In the genomic region with DNA sequence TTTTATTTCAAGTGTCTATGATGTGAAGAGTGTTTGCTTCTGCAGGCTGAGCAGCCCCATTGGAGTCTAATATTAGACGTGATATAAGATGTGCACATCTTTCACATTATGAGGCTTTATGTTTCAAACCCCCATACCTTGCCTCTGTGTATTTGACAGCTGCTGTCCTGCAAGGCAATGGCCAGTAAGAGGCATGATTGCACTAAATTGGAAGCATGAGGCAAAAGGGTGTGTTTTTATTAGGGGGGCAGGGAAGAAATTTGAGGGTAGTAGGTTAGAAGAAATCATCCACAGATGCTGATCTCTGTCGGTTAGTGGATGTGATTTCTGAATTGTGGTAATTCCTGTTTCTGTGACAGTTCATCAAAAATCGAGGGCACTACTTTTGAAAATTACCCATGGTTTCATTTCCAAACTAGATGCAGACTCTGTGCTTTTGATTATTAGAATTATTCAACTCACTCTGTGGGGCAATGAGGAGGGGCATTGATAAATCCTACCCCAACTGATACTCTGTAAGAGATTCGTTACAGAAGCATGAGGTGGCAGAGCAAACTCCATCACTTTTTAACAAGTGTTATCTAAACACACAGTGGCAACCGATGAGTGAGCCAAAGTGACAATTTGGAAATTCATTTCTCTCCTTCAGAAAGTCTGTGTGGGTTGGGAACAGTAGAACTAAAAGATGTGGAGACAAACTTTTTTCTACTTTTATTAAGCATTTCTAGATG, we compare ENCODE assay signal across 10 cellular contexts.
DNase-seq lines count a peak whose midpoint lies in the region; ATAC-seq and TF ChIP-seq lines count a peak whose summit lies in the region.
"Had no signal": no experiment of that assay in that cellular context is flagged by ENCODE, and none has a peak within 500 bp of the region (broad histone marks: within the 10 kb centered on the region; RNA-seq: fewer than 3 reads in every experiment).

No MANE protein-coding gene starts in this region.

- no peaks in the 10 kb centered on the region for H3K9me2 ChIP-seq in PC-3 (replicated peaks; ENCODE audit: low read length)

- TF ChIP-seq CTCF in PC-3 (conservative IDR thresholded peaks at IDR 0.05; ENCODE audit: low read depth, low read length) (peak; percentile 44; the same call in 1 of the 2 replicates), RWPE1 (conservative IDR thresholded peaks at IDR 0.05; ENCODE audit: low read depth) (no peak)

- H3K27me3 ChIP-seq in PC-3 (ENCODE audit: low read length) = no peaks in the 10 kb centered on the region
- H3K27me3 ChIP-seq: adrenal gland had no signal

- ATAC-seq in activated T-cell treated with anti-CD3 and anti-CD28 coated beads, Interleukin-2, amount 50 U/mL, for 72 hours (replicated peaks in 1 of 2) = no peak
- no peak; the same call in 1 of the 2 replicates for ATAC-seq in PC-3

- peaks cover 18% of the 10 kb centered on the region for H3K4me1 ChIP-seq in PC-3 (ENCODE audit: insufficient read depth, low read length)
- H3K4me1 ChIP-seq: adrenal gland had no signal

- peak overlapping the region; percentile 66 for H3K4me2 ChIP-seq in PC-3 (ENCODE audit: low read length)

- no peaks in the 10 kb centered on the region for H3K9me3 ChIP-seq in PC-3 (ENCODE audit: low read length)
- H3K9me3 ChIP-seq: adrenal gland had no signal

- POLR2A ChIA-PET in PC-3 (lab: Charles Lee; ENCODE audit: unreplicated experiment) (no interaction called here), RWPE1 (lab: Yijun Ruan, JAX; ENCODE audit: low non-redundant PET) (no interaction called here)

- H4K20me1 ChIP-seq in PC-3 (ENCODE audit: low read length) = no peaks in the 10 kb centered on the region

- DNase-seq in activated T-cell treated with anti-CD3 and anti-CD28 coated beads, Interleukin-2, amount 50 U/mL, for 72 hours = no peak
- DNase-seq in activated T-cell treated with anti-CD3 and anti-CD28 coated beads, Interleukin-2, amount 50 U/mL, for 48 hours = no peak
- DNase-seq in PC-3 (peak; percentile 46), fibroblast of the conjunctiva (ENCODE audit: low read depth) (peak; percentile 22), substantia nigra (lab: John Stamatoyannopoulos, UW) (peak in 11 of 49 donors; percentile 2 to 52 (median 6)), HT-29 (ENCODE audit: low spot score) (no peak), RWPE1 (ENCODE audit: low spot score) (no peak), NCI-H345 (lab: John Stamatoyannopoulos, UW) (no peak)
- DNase-seq: activated CD4-positive, alpha-beta T cell treated with anti-CD3 and anti-CD28 coated beads for 1 hour; adrenal gland had no signal

- no TSS peak for BruUV-seq in PC-3 (replicated peaks; lab: Mats Ljungman, UMichigan)

- intact Hi-C loops in PC-3 (cut with micrococcal nuclease) = no loop called here

- H3K79me2 ChIP-seq in PC-3 (ENCODE audit: low read length) = no peaks in the 10 kb centered on the region

- peak overlapping the region; percentile 45; the same call in 1 of the 2 replicates for H3K4me3 ChIP-seq in PC-3 (ENCODE audit: low read length)
- H3K4me3 ChIP-seq: adrenal gland had no signal

- H3K9ac ChIP-seq in PC-3 (ENCODE audit: low read length) = no peak overlapping the region

- H3K4me3 Mint-ChIP-seq in activated T-cell treated with anti-CD3 and anti-CD28 coated beads, Interleukin-2, amount 50 U/mL, for 72 hours = peak overlapping the region in 1 of 2 donors; percentile 69

- no peaks in the 10 kb centered on the region for H3K27me3 Mint-ChIP-seq in activated T-cell treated with anti-CD3 and anti-CD28 coated beads, Interleukin-2, amount 50 U/mL, for 72 hours (ENCODE audit: low read depth)

- peaks cover 2 to 8% of the 10 kb centered on the region in 2 donors for H3K36me3 Mint-ChIP-seq in activated T-cell treated with anti-CD3 and anti-CD28 coated beads, Interleukin-2, amount 50 U/mL, for 72 hours (ENCODE audit: insufficient read depth in 2 of 2)

- H3K27ac ChIP-seq in PC-3 (ENCODE audit: low read length) (no peak overlapping the region), substantia nigra (ENCODE audit: low read depth, low read length, poor library complexity, severe bottlenecking) (peak overlapping the region; percentile 14), RWPE1 (no peak overlapping the region)
- H3K27ac ChIP-seq: adrenal gland had no signal

- peak overlapping the region; percentile 6 for H3K27ac Mint-ChIP-seq in activated T-cell treated with anti-CD3 and anti-CD28 coated beads, Interleukin-2, amount 50 U/mL, for 72 hours

- peaks cover 15% of the 10 kb centered on the region for H3K4me1 Mint-ChIP-seq in activated T-cell treated with anti-CD3 and anti-CD28 coated beads, Interleukin-2, amount 50 U/mL, for 72 hours (ENCODE audit: low read depth)

- H3F3A ChIP-seq in PC-3 (ENCODE audit: low read length, unreplicated experiment) = no peaks in the 10 kb centered on the region

- CTCF ChIA-PET in PC-3 (lab: Charles Lee) (no interaction called here), RWPE1 (lab: Yijun Ruan, JAX) (no interaction called here)

- peaks cover 0 to 2% of the 10 kb centered on the region in 2 donors for H3K9me3 Mint-ChIP-seq in activated T-cell treated with anti-CD3 and anti-CD28 coated beads, Interleukin-2, amount 50 U/mL, for 72 hours

- H3K36me3 ChIP-seq in PC-3 (ENCODE audit: low read depth, low read length) = no peaks in the 10 kb centered on the region
- H3K36me3 ChIP-seq: adrenal gland had no signal

- H2AFZ ChIP-seq in PC-3 (ENCODE audit: low read length) = peak overlapping the region; percentile 47; the same call in 1 of the 2 replicates

Comparison
In these comparisons a context has a peak if more than half of its experiments do, and no peak if none do; other contexts are left out.
1. DNase-seq: peak in PC-3 (single experiment) and fibroblast of the conjunctiva (single experiment); none in activated T-cell treated with anti-CD3 and anti-CD28 coated beads, Interleukin-2, amount 50 U/mL, for 72 hours (0 of 2), activated T-cell treated with anti-CD3 and anti-CD28 coated beads, Interleukin-2, amount 50 U/mL, for 48 hours (0 of 2), HT-29 (single experiment), RWPE1 (single experiment) and NCI-H345 (single experiment).